ENCODE assay signal across 19 cellular contexts in the genomic region with DNA sequence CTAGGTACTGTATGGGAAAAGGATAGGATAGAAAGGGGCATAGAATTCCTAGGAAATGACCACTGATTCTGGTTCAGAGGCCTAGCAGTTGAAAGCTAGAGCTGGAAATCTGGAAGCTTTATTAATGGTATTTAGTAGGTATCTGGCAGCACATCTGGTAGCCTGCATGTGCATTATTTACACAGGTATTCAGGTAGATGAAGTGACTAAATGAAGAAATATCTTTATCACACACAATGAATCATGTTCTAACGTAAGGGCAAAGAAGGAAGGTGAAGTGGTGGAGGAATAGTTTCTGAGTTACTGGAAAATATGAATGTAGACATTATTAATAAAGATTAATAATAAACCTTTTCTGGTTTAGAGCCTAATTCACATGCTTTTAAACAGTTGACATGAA.
DNase-seq lines count a peak whose midpoint lies in the region; ATAC-seq and TF ChIP-seq lines count a peak whose summit lies in the region.
"Had no signal": no experiment of that assay in that cellular context is flagged by ENCODE, and none has a peak within 500 bp of the region (broad histone marks: within the 10 kb centered on the region; RNA-seq: fewer than 3 reads in every experiment).

No MANE protein-coding gene starts in this region.

- H2BK5ac ChIP-seq in trophoblast cell (ENCODE audit: low read depth, low read length, poor library complexity) = no peak overlapping the region

- H3F3A ChIP-seq in PC-3 (ENCODE audit: low read length, unreplicated experiment) = no peaks in the 10 kb centered on the region

- no peak overlapping the region for H3K18ac ChIP-seq in trophoblast cell (ENCODE audit: low read length)

- H3K79me1 ChIP-seq in trophoblast cell (ENCODE audit: low read length) = no peaks in the 10 kb centered on the region

- H2BK120ac ChIP-seq in trophoblast cell (ENCODE audit: insufficient read depth, low read length, poor library complexity) = no peak overlapping the region

- H3K4me1 Mint-ChIP-seq in CD8-positive, alpha-beta T cell (ENCODE audit: low read depth) = peaks cover 87% of the 10 kb centered on the region

- no peak overlapping the region for H3K4me3 Mint-ChIP-seq in CD8-positive, alpha-beta T cell
- H3K4me3 Mint-ChIP-seq: B cell; nephron progenitor cell; T-helper 1 cell treated with Interleukin-12 subunit alpha and Interleukin-12 subunit beta and Interleukin-4 antibody, amounts not matched to agents 30 μg/mL and 1 μg/mL, for 36 hours had no signal

- H3K27ac Mint-ChIP-seq in CD8-positive, alpha-beta T cell = peak overlapping the region; percentile 2
- H3K27ac Mint-ChIP-seq: nephron progenitor cell; T-helper 1 cell treated with Interleukin-12 subunit alpha and Interleukin-12 subunit beta and Interleukin-4 antibody, amounts not matched to agents 30 μg/mL and 1 μg/mL, for 36 hours had no signal

- H3K36me3 ChIP-seq in CD8-positive, alpha-beta T cell (ENCODE audit: insufficient read depth, low read length) = peaks cover 2% of the 10 kb centered on the region
- H3K36me3 ChIP-seq in PC-3 (ENCODE audit: low read depth, low read length) = no peaks in the 10 kb centered on the region
- no peaks in the 10 kb centered on the region for H3K36me3 ChIP-seq in trophoblast cell (ENCODE audit: control insufficient read depth in 1 of 2, insufficient read depth in 2 of 2, low read length in 2 of 2)
- no peaks in the 10 kb centered on the region for H3K36me3 ChIP-seq in adrenal gland (replicated peaks in 1 of 2)

- H3K9ac ChIP-seq in PC-3 (ENCODE audit: low read length) (peak overlapping the region; percentile 56), trophoblast cell (ENCODE audit: low read length) (no peak overlapping the region)

- H3K9me3 Mint-ChIP-seq in CD8-positive, alpha-beta T cell = no peaks in the 10 kb centered on the region
- H3K9me3 Mint-ChIP-seq: nephron progenitor cell; T-helper 1 cell treated with Interleukin-12 subunit alpha and Interleukin-12 subunit beta and Interleukin-4 antibody, amounts not matched to agents 30 μg/mL and 1 μg/mL, for 36 hours had no signal

- H4K12ac ChIP-seq in trophoblast cell (ENCODE audit: low read depth, low read length) = no peak overlapping the region

- no peak for DNase-seq in CD8-positive, alpha-beta T cell
- peak; percentile 85 for DNase-seq in PC-3
- DNase-seq in epithelial cell of prostate (ENCODE audit: low read depth, low spot score) = peak; percentile 51
- peak; percentile 52 to 83 for DNase-seq in trophoblast cell
- DNase-seq in NCI-H345 treated with DMSO at 0.1 percent for 48 hours (lab: John Stamatoyannopoulos, UW; ENCODE audit: unreplicated experiment) = no peak
- DNase-seq in SIG-M5 treated with dmso at 0.1 percent for 504 hours (lab: John Stamatoyannopoulos, UW; ENCODE audit: unreplicated experiment) = no peak
- DNase-seq in adrenal gland = no peak
- DNase-seq: activated CD4-positive, alpha-beta T cell treated with anti-CD3 and anti-CD28 coated beads for 1 hour; hypothalamus; MM.1S; NCI-H2029 treated with DMSO at 0.1 percent for 48 hours; NCI-H774; nephron progenitor cell; right cardiac atrium; stimulated activated CD4-positive, alpha-beta T cell treated with anti-CD3 and anti-CD28 coated beads, Interleukin-2, amount 100 ng/mL, for 48 hours; stimulated activated CD8-positive, alpha-beta memory T cell treated with anti-CD3 and anti-CD28 coated beads, Interleukin-4, amount 100 ng/mL, for 48 hours had no signal

- peaks cover 60% of the 10 kb centered on the region for H3K4me1 ChIP-seq in CD8-positive, alpha-beta T cell (ENCODE audit: insufficient read depth, low read length)
- peaks cover 41% of the 10 kb centered on the region for H3K4me1 ChIP-seq in PC-3 (ENCODE audit: insufficient read depth, low read length)
- H3K4me1 ChIP-seq in trophoblast cell (ENCODE audit: control insufficient read depth in 1 of 2, insufficient read depth in 2 of 2, low read length in 2 of 2) = no peaks in the 10 kb centered on the region
- H3K4me1 ChIP-seq in adrenal gland (replicated peaks in 1 of 2) = peaks cover 15 to 70% of the 10 kb centered on the region in 2 donors

- no peak overlapping the region for H2AK5ac ChIP-seq in trophoblast cell (ENCODE audit: low read length)

- H2AFZ ChIP-seq in PC-3 (ENCODE audit: low read length) = no peak overlapping the region
- H2AFZ ChIP-seq in trophoblast cell (ENCODE audit: insufficient read depth, low read length, poor library complexity) = no peak overlapping the region

- no peaks in the 10 kb centered on the region for H3K9me2 ChIP-seq in PC-3 (replicated peaks; ENCODE audit: low read length)

- CTCF ChIA-PET in CD8-positive, alpha-beta T cell (lab: Charles Lee) = interaction anchor here (1.5 to 1.7 kb wide), 2 partner anchors 14 to 205 kb away, joined by 5 to 9 read pairs; no protein-coding TSS in a partner anchor
- CTCF ChIA-PET in PC-3 (lab: Charles Lee) = no interaction called here

- BruUV-seq in PC-3 (replicated peaks; lab: Mats Ljungman, UMichigan) = no TSS peak

- no peak overlapping the region for H3K4me3 ChIP-seq in CD8-positive, alpha-beta T cell (ENCODE audit: low read depth, low read length)
- H3K4me3 ChIP-seq in PC-3 (ENCODE audit: low read length) (no peak overlapping the region), trophoblast cell (ENCODE audit: low read depth, low read length) (no peak overlapping the region), adrenal gland (no peak overlapping the region)

- peak overlapping the region; percentile 47 for H3K4me2 ChIP-seq in PC-3 (ENCODE audit: low read length)
- no peak overlapping the region for H3K4me2 ChIP-seq in trophoblast cell (ENCODE audit: low read length)

- ATAC-seq in CD8-positive, alpha-beta T cell = no peak
- ATAC-seq in PC-3 (peak; percentile 61), HG03520 (IDR thresholded peaks at IDR 0.05; ENCODE audit: unreplicated experiment) (no peak)

- H3K27me3 Mint-ChIP-seq in CD8-positive, alpha-beta T cell (ENCODE audit: low read depth) = no peaks in the 10 kb centered on the region
- H3K27me3 Mint-ChIP-seq: B cell had no signal

- no peak overlapping the region for H4K8ac ChIP-seq in trophoblast cell (ENCODE audit: low read depth, low read length)

- no peak overlapping the region for H3K4ac ChIP-seq in trophoblast cell (ENCODE audit: low read depth, low read length)

- POLR2A ChIA-PET in CD8-positive, alpha-beta T cell (lab: Charles Lee) = interaction anchor here (0.8 kb wide), 1 partner anchor 20 kb away, joined by 3 read pairs; no protein-coding TSS in a partner anchor
- POLR2A ChIA-PET in PC-3 (lab: Charles Lee; ENCODE audit: unreplicated experiment) = interaction anchor here (0.7 kb wide), 1 partner anchor 50 kb away, joined by 5 read pairs; no protein-coding TSS in a partner anchor

- no peak overlapping the region for H3K27ac ChIP-seq in CD8-positive, alpha-beta T cell (ENCODE audit: low read depth, low read length)
- peak overlapping the region; percentile 92 for H3K27ac ChIP-seq in PC-3 (ENCODE audit: low read length)
- peak overlapping the region; percentile 95 for H3K27ac ChIP-seq in epithelial cell of prostate
- no peak overlapping the region for H3K27ac ChIP-seq in trophoblast cell (ENCODE audit: low read depth, low read length)
- H3K27ac ChIP-seq in adrenal gland = no peak overlapping the region

- intact Hi-C loops in CD8-positive, alpha-beta T cell (cut with DNase I, micrococcal nuclease) = loop anchor here in 1 of 2 experiments (2.0 kb wide), 1 partner anchor 14 kb away; no protein-coding TSS in a partner anchor
- intact Hi-C loops in PC-3 (cut with micrococcal nuclease) = loop anchor here (2.0 to 5.0 kb wide), 2 partner anchors 50 to 121 kb away; partner anchors contain the start of gene MBNL1
- intact Hi-C loops in adrenal gland (cut with DNase I) = no loop called here

- H3K79me2 ChIP-seq in PC-3 (ENCODE audit: low read length) (peaks cover 83% of the 10 kb centered on the region), trophoblast cell (ENCODE audit: control insufficient read depth, insufficient read depth, low read length, poor library complexity) (no peaks in the 10 kb centered on the region)

- H4K91ac ChIP-seq in trophoblast cell (ENCODE audit: low read depth, low read length) = no peak overlapping the region

- peaks cover 52% of the 10 kb centered on the region for H3K36me3 Mint-ChIP-seq in CD8-positive, alpha-beta T cell

- no peak for TF ChIP-seq POLR2A in adrenal gland (IDR thresholded peaks at IDR 0.05)

- WGBS in trophoblast cell (ENCODE audit: extremely low coverage, insufficient coverage, insufficient read length) = no CpG with 5 or more reads among the region's 1 CpG
- WGBS in adrenal gland, 4 donors = 81 to 95% (median 91%) methylated on average over 1 of the region's 1 CpG

- H2BK12ac ChIP-seq in trophoblast cell (ENCODE audit: low read length) = no peak overlapping the region

- H3K27me3 ChIP-seq in CD8-positive, alpha-beta T cell (ENCODE audit: insufficient read depth, low read length) = no peaks in the 10 kb centered on the region
- H3K27me3 ChIP-seq in PC-3 (ENCODE audit: low read length) = no peaks in the 10 kb centered on the region
- H3K27me3 ChIP-seq in trophoblast cell (ENCODE audit: insufficient read depth, low read length) = no peaks in the 10 kb centered on the region
- H3K27me3 ChIP-seq in adrenal gland = no peaks in the 10 kb centered on the region

- H4K20me1 ChIP-seq in PC-3 (ENCODE audit: low read length) = peaks cover 6% of the 10 kb centered on the region; the same call in 1 of the 2 replicates

- no peak overlapping the region for H3K23ac ChIP-seq in trophoblast cell (ENCODE audit: low read length)

- H3K14ac ChIP-seq in trophoblast cell (ENCODE audit: low read length) = no peak overlapping the region

- no peaks in the 10 kb centered on the region for H3K9me3 ChIP-seq in CD8-positive, alpha-beta T cell (ENCODE audit: low read length)
- H3K9me3 ChIP-seq in PC-3 (ENCODE audit: low read length) = no peaks in the 10 kb centered on the region
- H3K9me3 ChIP-seq in trophoblast cell (ENCODE audit: insufficient read depth, low read depth, low read length) = no peaks in the 10 kb centered on the region
- no peaks in the 10 kb centered on the region for H3K9me3 ChIP-seq in adrenal gland (replicated peaks in 1 of 3)

- TF ChIP-seq CTCF in CD8-positive, alpha-beta T cell (IDR thresholded peaks at IDR 0.05) = no peak
- TF ChIP-seq CTCF in PC-3 (conservative IDR thresholded peaks at IDR 0.05; ENCODE audit: low read depth, low read length) = no peak
- no peak for TF ChIP-seq CTCF in adrenal gland (IDR thresholded peaks at IDR 0.05)

Comparison
In these comparisons a context has a peak if more than half of its experiments do, and no peak if none do; other contexts are left out.
1. DNase-seq: peak in PC-3 (single experiment), epithelial cell of prostate (single experiment) and trophoblast cell (2 of 2); none in CD8-positive, alpha-beta T cell (0 of 7), NCI-H345 treated with DMSO at 0.1 percent for 48 hours (single experiment), SIG-M5 treated with dmso at 0.1 percent for 504 hours (single experiment) and adrenal gland (0 of 7).
2. H3K27ac ChIP-seq: peak in PC-3 (single experiment) and epithelial cell of prostate (single experiment); none in CD8-positive, alpha-beta T cell (single experiment), trophoblast cell (single experiment) and adrenal gland (0 of 5).